ENCODE assay signal across 8 cellular contexts in the genomic region with DNA sequence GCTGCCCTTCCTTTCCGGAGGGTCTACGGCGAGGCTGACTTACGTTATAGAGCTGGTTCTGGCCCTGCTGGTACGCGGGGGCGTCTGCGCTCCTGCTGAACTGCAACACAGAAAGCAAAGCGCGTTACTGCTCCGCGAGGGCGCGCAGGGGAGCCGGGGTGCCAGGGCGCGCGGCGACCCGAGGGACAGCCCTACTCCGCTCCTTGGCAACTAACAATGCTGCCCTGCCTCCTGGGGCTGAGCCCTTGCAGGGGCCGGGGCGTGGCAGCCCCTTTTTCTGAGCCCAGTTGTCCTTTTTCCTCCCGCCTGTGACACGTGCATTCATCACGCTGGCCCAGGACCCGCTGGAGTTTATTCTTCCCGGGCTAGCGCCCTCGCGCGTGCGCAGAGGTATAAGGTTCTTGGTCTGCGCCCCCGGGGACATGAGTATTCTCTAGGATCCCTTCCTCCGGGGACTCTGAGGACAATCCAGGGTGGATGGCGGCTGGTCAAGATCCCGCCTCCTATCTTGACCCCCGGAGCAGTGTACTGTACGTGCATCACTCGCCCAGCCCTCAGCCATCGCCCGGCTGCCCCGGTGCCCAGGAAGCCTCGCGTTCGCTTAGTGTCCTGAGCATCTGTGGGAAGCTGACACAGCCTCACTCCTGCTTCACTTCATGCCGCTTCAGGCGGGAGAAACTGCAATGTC.
DNase-seq lines count a peak whose midpoint lies in the region; ATAC-seq, FAIRE-seq and TF ChIP-seq lines count a peak whose summit lies in the region.

No MANE protein-coding gene starts in this region.

- H2BK5ac ChIP-seq in H1 (ENCODE audit: low read depth, low read length) (peak overlapping the region; percentile 39; the same call in 1 of the 2 replicates), mesenchymal stem cell (ENCODE audit: low read depth, low read length, poor library complexity, severe bottlenecking) (no peak overlapping the region)

- no peak overlapping the region for H3K56ac ChIP-seq in H1 (replicated peaks; ENCODE audit: insufficient read length, low read depth, low read length)

- POLR2A ChIA-PET in H1 (lab: Charles Lee; ENCODE audit: partially characterized antibody) = interaction anchor here (0.6 to 2.3 kb wide), 7 partner anchors 8 to 121 kb away, joined by 3 to 5 read pairs (median 4); a partner anchor contains a TSS

- H2AK5ac ChIP-seq in H1 (ENCODE audit: low read depth, low read length) (no peak overlapping the region), mesenchymal stem cell (ENCODE audit: low read length, severe bottlenecking) (no peak overlapping the region)

- DNase-seq in DMS53 (lab: John Stamatoyannopoulos, UW) (peak; percentile 81), SK-N-MC (ENCODE audit: low read depth, low spot score) (no peak), H1 (ENCODE audit: low read depth in 1 of 2, low spot score in 2 of 2) (peak in 1 of 2 experiments; percentile 79), mesenchymal stem cell (peak; percentile 51), superior temporal gyrus (ENCODE audit: extremely low spot score) (peak; percentile 71), activated gamma-delta T cell (lab: John Stamatoyannopoulos, UW) (no peak), amniotic stem cell (lab: John Stamatoyannopoulos, UW) (no peak)

- H3K23me2 ChIP-seq in H1 (ENCODE audit: low read depth, low read length) = peaks cover 7% of the 10 kb centered on the region; the same call in 1 of the 2 replicates

- H3K79me1 ChIP-seq in H1 (ENCODE audit: low read depth, low read length) (no peaks in the 10 kb centered on the region), mesenchymal stem cell (replicated peaks; ENCODE audit: low read length, poor library complexity, severe bottlenecking) (no peaks in the 10 kb centered on the region)

- H2BK120ac ChIP-seq in H1 (replicated peaks; ENCODE audit: low read depth, low read length) = no peak overlapping the region
- no peak overlapping the region for H2BK120ac ChIP-seq in mesenchymal stem cell (ENCODE audit: low read depth, low read length)

- TF ChIP-seq EP300 in H1 (IDR thresholded peaks at IDR 0.05; ENCODE audit: borderline replicate concordance in 1 of 2, low read depth in 2 of 2, low read length in 2 of 2) = no peak

- peak overlapping the region; percentile 84 for H3K4me3 ChIP-seq in SK-N-MC
- peak overlapping the region; percentile 36 to 59 (median 50) for H3K4me3 ChIP-seq in H1 (ENCODE audit: extremely low read depth in 1 of 4, insufficient read depth in 2 of 4, low read depth in 3 of 4, low read length in 4 of 4)
- H3K4me3 ChIP-seq in mesenchymal stem cell (ENCODE audit: insufficient read depth in 1 of 2, low read depth in 1 of 2, low read length in 2 of 2) = peak overlapping the region; percentile 42 to 75

- H3K27ac ChIP-seq in SK-N-MC = no peak overlapping the region
- H3K27ac ChIP-seq in H1 (ENCODE audit: low read depth, low read length) = no peak overlapping the region
- H3K27ac ChIP-seq in mesenchymal stem cell (ENCODE audit: low read length, poor library complexity, severe bottlenecking) = no peak overlapping the region

- peak overlapping the region; percentile 60 for H3K9ac ChIP-seq in SK-N-MC (ENCODE audit: insufficient read length)
- no peak overlapping the region for H3K9ac ChIP-seq in H1 (replicated peaks in 1 of 4; ENCODE audit: extremely low read depth in 1 of 4, low read depth in 3 of 4, low read length in 3 of 4)
- peak overlapping the region; percentile 33 for H3K9ac ChIP-seq in mesenchymal stem cell (ENCODE audit: low read length)

- H4K8ac ChIP-seq in H1 (ENCODE audit: extremely low read depth, insufficient read depth, low read length) (no peak overlapping the region), mesenchymal stem cell (ENCODE audit: low read length) (no peak overlapping the region)

- 0 out of 2 replicates have a peak overlapping the region, but pooled peaks have one; percentile 85 for H2BK12ac ChIP-seq in H1 (ENCODE audit: low read depth, low read length)
- no peak overlapping the region for H2BK12ac ChIP-seq in mesenchymal stem cell (ENCODE audit: low read length in 2 of 2)

- H3K4me1 ChIP-seq in H1 (replicated peaks in 1 of 4; ENCODE audit: control insufficient read depth in 3 of 4, insufficient read depth in 4 of 4, low read length in 3 of 4) (peaks cover 2 to 8% (median 4%) of the 10 kb centered on the region in 4 experiments; a peak in 6 of 7 replicates), mesenchymal stem cell (ENCODE audit: control insufficient read depth, insufficient read depth, low read depth, low read length) (peaks cover 8% of the 10 kb centered on the region)

- 15% methylated on average over 44 of the region's 49 CpGs; no CpG with 5 or more reads in 1 of the 2 experiments for WGBS in H1 (ENCODE audit: extremely low coverage in 1 of 2, insufficient coverage in 1 of 2, insufficient read length in 1 of 2, insufficient replicate concordance in 2 of 2, low coverage in 1 of 2, low lambda C conversion rate in 2 of 2, missing lambda C conversion rate in 1 of 2), 2 experiments
- WGBS in mesenchymal stem cell = 9% methylated on average over 49 of the region's 49 CpGs

- TF ChIP-seq RAD21 in H1 (IDR thresholded peaks at IDR 0.05 in 1 of 2, conservative IDR thresholded peaks at IDR 0.05 in 1 of 2; ENCODE audit: low read depth in 2 of 2, low read length in 2 of 2) = no peak; a peak in 2 of 4 replicates

- no peak for FAIRE-seq in H1 (lab: Jason Lieb, UNC)

- H3K14ac ChIP-seq in H1 (ENCODE audit: insufficient read length) (no peak overlapping the region), mesenchymal stem cell (ENCODE audit: low read length in 2 of 2) (peak overlapping the region in 1 of 2 experiments; percentile 53)

- peaks cover 3 to 38% (median 26%) of the 10 kb centered on the region in 4 experiments for H3K27me3 ChIP-seq in H1 (replicated peaks in 1 of 4; ENCODE audit: control insufficient read depth in 3 of 4, extremely low read depth in 1 of 4, insufficient read depth in 3 of 4, low read length in 3 of 4)
- peaks cover 33 to 56% of the 10 kb centered on the region in 2 experiments for H3K27me3 ChIP-seq in mesenchymal stem cell (ENCODE audit: control insufficient read depth in 1 of 2, insufficient read depth in 1 of 2, low read length in 2 of 2)

- H4K20me1 ChIP-seq in H1 (replicated peaks in 1 of 2; ENCODE audit: control insufficient read depth in 1 of 2, insufficient read depth in 2 of 2, low read length in 2 of 2) = no peaks in the 10 kb centered on the region

- no peaks in the 10 kb centered on the region for H3K36me3 ChIP-seq in SK-N-MC (ENCODE audit: insufficient read depth, low read length)
- H3K36me3 ChIP-seq in H1 (ENCODE audit: control insufficient read depth in 2 of 4, insufficient read depth in 4 of 4, low read length in 3 of 4) = no peaks in the 10 kb centered on the region
- no peaks in the 10 kb centered on the region for H3K36me3 ChIP-seq in mesenchymal stem cell (ENCODE audit: control insufficient read depth in 1 of 2, insufficient read depth in 2 of 2, low read depth in 1 of 2, low read length in 2 of 2)

- H3K23ac ChIP-seq in H1 (ENCODE audit: insufficient read length) (no peak overlapping the region), mesenchymal stem cell (ENCODE audit: low read length in 2 of 2) (peak overlapping the region in 1 of 2 experiments; percentile 53)

- TF ChIP-seq CTCF in H1 (IDR thresholded peaks at IDR 0.05; ENCODE audit: control extremely low read depth in 1 of 3, insufficient read depth in 1 of 3, low read depth in 1 of 3, low read length in 3 of 3) = peak in 2 of 3 experiments; percentile 4 to 25; a peak in 2 of 4 replicates

- H3K18ac ChIP-seq in H1 (ENCODE audit: extremely low read depth, low read length) (peak overlapping the region; percentile 79; the same call in 1 of the 2 replicates), mesenchymal stem cell (ENCODE audit: low read depth in 1 of 2, low read length in 2 of 2) (no peak overlapping the region)

- H2BK15ac ChIP-seq in H1 (ENCODE audit: low read length) (no peak overlapping the region), mesenchymal stem cell (ENCODE audit: low read depth, poor library complexity, severe bottlenecking) (no peak overlapping the region)

- no peak overlapping the region for H3K4ac ChIP-seq in H1 (replicated peaks; ENCODE audit: insufficient read length, low read depth, low read length)
- no peak overlapping the region for H3K4ac ChIP-seq in mesenchymal stem cell (ENCODE audit: low read depth in 1 of 2, low read length in 2 of 2)

- no peak overlapping the region for H4K5ac ChIP-seq in H1 (ENCODE audit: insufficient read length, low read depth, low read length)

- H4K91ac ChIP-seq in H1 (replicated peaks; ENCODE audit: insufficient read length, low read length) (peak overlapping the region; percentile 76), mesenchymal stem cell (ENCODE audit: low read length) (no peak overlapping the region)

- no peak for TF ChIP-seq POLR2A in H1 (IDR thresholded peaks at IDR 0.05; ENCODE audit: control extremely low read depth in 1 of 2, low read depth in 2 of 2, low read length in 2 of 2)

- CTCF ChIA-PET in H1 (lab: Charles Lee; ENCODE audit: partially characterized antibody) = interaction anchor here (0.9 to 8.4 kb wide), 29 partner anchors 8 to 381 kb away, joined by 3 to 74 read pairs (median 6); a partner anchor contains a TSS

- H3K9me3 ChIP-seq in SK-N-MC (ENCODE audit: low read depth, low read length) (no peaks in the 10 kb centered on the region), H1 (ENCODE audit: insufficient read depth in 2 of 2, low read depth in 1 of 2, low read length in 1 of 2) (no peaks in the 10 kb centered on the region), mesenchymal stem cell (ENCODE audit: control insufficient read depth, low read length) (no peaks in the 10 kb centered on the region)

- H2BK20ac ChIP-seq in H1 (ENCODE audit: low read length) = 0 out of 2 replicates have a peak overlapping the region, but pooled peaks have one; percentile 18

- H3K79me2 ChIP-seq in H1 (ENCODE audit: control insufficient read depth in 1 of 2, insufficient read depth in 2 of 2, low read length in 2 of 2) = no peaks in the 10 kb centered on the region

- peak; percentile 45 for ATAC-seq in HG02642 (IDR thresholded peaks at IDR 0.05; ENCODE audit: poor library complexity, unreplicated experiment)

- H3K4me2 ChIP-seq in H1 (ENCODE audit: insufficient read depth in 1 of 2, low read depth in 2 of 2, low read length in 2 of 2) (peak overlapping the region; percentile 78), mesenchymal stem cell (ENCODE audit: low read length, poor library complexity, severe bottlenecking) (peak overlapping the region; percentile 89)

- peak overlapping the region; percentile 84 for H2AFZ ChIP-seq in H1 (ENCODE audit: low read length)
- peak overlapping the region; percentile 75 for H2AFZ ChIP-seq in mesenchymal stem cell (ENCODE audit: low read depth, low read length)

TF ChIP-seq in H1, 55 proteins besides CTCF, POLR2A, EP300 and RAD21 (continues in another document):
- TF ChIP-seq CHD2 (IDR thresholded peaks at IDR 0.05; ENCODE audit: low read length) = no peak
- TF ChIP-seq KDM4A (IDR thresholded peaks at IDR 0.05; ENCODE audit: low read depth, low read length, severe bottlenecking) = peak; percentile 99
- TF ChIP-seq EGR1 (IDR thresholded peaks at IDR 0.05; ENCODE audit: borderline replicate concordance, low read depth, low read length) = peak; percentile 90
- TF ChIP-seq ZNF274 (IDR thresholded peaks at IDR 0.05; ENCODE audit: borderline replicate concordance, extremely low read depth, low read length) = no peak
- TF ChIP-seq RNF2 (IDR thresholded peaks at IDR 0.05; ENCODE audit: borderline replicate concordance, low read depth, low read length, missing control alignments, poor library complexity, severe bottlenecking) = peak; percentile 55

Comparison
In these comparisons a context has a peak if more than half of its experiments do, and no peak if none do; other contexts are left out.
1. DNase-seq: peak in DMS53 (single experiment), mesenchymal stem cell (single experiment) and superior temporal gyrus (single experiment); none in SK-N-MC (single experiment), activated gamma-delta T cell (single experiment) and amniotic stem cell (single experiment).
2. H3K9ac ChIP-seq: peak in SK-N-MC (single experiment) and mesenchymal stem cell (single experiment); none in H1 (0 of 4).
3. Peak in every context shown above with its lines, with median percentiles within 50 percentile points of each other: H3K4me3 ChIP-seq.